ENCODE assay signal across 2 cellular contexts in the genomic region with DNA sequence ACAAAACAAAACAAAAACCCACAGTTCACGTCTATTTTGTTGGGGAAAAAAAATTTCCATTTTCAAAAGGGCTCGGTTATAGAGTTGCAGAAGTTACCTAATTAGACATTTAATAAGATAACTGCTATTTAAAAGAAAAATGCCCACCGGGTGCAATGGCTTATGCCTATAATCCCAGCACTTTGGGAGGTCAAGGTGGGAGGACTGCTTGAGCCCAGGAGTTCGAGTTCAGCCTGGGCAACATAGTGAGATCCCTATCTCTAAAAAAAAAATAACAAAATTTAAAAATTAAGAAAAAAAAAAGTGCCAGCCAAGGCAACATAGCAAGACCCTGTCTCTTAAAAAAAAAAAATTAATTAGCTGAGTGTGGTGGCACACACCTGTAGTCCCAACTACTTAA.
TF ChIP-seq lines count a peak whose summit lies in the region.

No MANE protein-coding gene starts in this region.

TF ChIP-seq in HepG2, 621 proteins besides CTCF, POLR2A, EP300 and RAD21:
- TF ChIP-seq TMF1 (CRISPR knock-in tag; IDR thresholded peaks at IDR 0.05; ENCODE audit: low read depth) (no peak), ZNF121 (CRISPR knock-in tag; IDR thresholded peaks at IDR 0.05) (peak; percentile 62)
TF ChIP-seq in HepG2: peak in this region for 1.

TF ChIP-seq in WTC11, 78 proteins besides CTCF, POLR2A, EP300 and RAD21:
- TF ChIP-seq SP1 (CRISPR knock-in tag; conservative IDR thresholded peaks at IDR 0.05) = no peak
- TF ChIP-seq, protein P1, sequence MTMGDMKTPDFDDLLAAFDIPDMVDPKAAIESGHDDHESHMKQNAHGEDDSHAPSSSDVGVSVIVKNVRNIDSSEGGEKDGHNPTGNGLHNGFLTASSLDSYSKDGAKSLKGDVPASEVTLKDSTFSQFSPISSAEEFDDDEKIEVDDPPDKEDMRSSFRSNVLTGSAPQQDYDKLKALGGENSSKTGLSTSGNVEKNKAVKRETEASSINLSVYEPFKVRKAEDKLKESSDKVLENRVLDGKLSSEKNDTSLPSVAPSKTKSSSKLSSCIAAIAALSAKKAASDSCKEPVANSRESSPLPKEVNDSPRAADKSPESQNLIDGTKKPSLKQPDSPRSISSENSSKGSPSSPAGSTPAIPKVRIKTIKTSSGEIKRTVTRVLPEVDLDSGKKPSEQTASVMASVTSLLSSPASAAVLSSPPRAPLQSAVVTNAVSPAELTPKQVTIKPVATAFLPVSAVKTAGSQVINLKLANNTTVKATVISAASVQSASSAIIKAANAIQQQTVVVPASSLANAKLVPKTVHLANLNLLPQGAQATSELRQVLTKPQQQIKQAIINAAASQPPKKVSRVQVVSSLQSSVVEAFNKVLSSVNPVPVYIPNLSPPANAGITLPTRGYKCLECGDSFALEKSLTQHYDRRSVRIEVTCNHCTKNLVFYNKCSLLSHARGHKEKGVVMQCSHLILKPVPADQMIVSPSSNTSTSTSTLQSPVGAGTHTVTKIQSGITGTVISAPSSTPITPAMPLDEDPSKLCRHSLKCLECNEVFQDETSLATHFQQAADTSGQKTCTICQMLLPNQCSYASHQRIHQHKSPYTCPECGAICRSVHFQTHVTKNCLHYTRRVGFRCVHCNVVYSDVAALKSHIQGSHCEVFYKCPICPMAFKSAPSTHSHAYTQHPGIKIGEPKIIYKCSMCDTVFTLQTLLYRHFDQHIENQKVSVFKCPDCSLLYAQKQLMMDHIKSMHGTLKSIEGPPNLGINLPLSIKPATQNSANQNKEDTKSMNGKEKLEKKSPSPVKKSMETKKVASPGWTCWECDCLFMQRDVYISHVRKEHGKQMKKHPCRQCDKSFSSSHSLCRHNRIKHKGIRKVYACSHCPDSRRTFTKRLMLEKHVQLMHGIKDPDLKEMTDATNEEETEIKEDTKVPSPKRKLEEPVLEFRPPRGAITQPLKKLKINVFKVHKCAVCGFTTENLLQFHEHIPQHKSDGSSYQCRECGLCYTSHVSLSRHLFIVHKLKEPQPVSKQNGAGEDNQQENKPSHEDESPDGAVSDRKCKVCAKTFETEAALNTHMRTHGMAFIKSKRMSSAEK (CRISPR knock-in tag; IDR thresholded peaks at IDR 0.05; ENCODE audit: borderline replicate concordance) = no peak
- TF ChIP-seq, protein P2, sequence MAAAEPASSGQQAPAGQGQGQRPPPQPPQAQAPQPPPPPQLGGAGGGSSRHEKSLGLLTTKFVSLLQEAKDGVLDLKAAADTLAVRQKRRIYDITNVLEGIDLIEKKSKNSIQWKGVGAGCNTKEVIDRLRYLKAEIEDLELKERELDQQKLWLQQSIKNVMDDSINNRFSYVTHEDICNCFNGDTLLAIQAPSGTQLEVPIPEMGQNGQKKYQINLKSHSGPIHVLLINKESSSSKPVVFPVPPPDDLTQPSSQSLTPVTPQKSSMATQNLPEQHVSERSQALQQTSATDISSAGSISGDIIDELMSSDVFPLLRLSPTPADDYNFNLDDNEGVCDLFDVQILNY (CRISPR knock-in tag; IDR thresholded peaks at IDR 0.05) = no peak
- TF ChIP-seq ZNF121 (CRISPR knock-in tag; IDR thresholded peaks at IDR 0.05) = 0 out of 2 replicates have a peak, but pooled peaks have one; percentile 49
